10 cellular contexts compared by ENCODE assay signal in the genomic region with DNA sequence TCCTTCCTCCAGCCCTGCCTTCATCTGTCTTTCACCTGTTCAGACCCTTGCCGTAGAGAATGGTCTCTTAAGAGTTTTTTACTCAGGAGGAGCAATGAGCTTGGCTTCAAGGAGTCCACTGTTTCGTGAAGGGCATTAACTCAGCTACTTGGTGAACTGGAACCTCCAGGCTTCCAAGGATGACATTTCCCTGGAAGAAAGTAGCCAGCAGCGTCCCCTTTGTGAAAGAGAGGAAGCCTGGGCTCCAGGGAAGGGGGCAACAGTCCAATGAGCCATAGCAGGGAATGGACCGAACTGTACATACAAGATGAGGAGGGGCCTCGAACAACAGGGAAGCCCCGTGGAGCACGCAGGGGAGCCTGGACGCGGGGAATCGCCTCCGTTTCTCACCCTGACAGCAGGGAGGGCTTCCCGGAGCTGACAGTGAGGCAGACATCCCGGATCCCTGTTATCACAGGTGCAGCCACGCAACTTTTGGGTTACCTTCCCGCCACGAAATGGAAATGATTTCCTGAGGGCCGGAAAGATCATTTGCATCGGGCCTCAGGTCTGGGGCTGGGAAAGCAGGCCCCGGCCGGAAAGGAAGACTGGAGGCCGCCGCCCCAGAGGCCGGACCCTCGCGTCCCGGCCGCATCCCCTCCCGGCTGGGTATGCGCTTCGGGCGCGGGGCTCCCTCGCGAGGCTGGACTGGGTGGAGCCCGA. TPM values are rescaled to one million over a fixed set of nuclear protein-coding genes. Genes with fewer than 3 reads are reported as not detected.
DNase-seq lines count a peak whose midpoint lies in the region; ATAC-seq and TF ChIP-seq lines count a peak whose summit lies in the region.
"Had no signal": no experiment of that assay in that cellular context is flagged by ENCODE, and none has a peak within 500 bp of the region (broad histone marks: within the 10 kb centered on the region; RNA-seq: fewer than 3 reads in every experiment).

No MANE protein-coding gene starts in this region.

- intact Hi-C loops in gastrocnemius medialis (cut with DNase I; ENCODE audit: low total_unique reads), result no loop called here

- H3K23me2 ChIP-seq in H9 (ENCODE audit: insufficient read length, low read depth, low read length, poor library complexity, severe bottlenecking), result peaks cover 11% of the 10 kb centered on the region

- H3K4me3 Mint-ChIP-seq in H9, result peak overlapping the region; percentile 87 to 94
- peak overlapping the region; percentile 85 for H3K4me3 Mint-ChIP-seq in WTC11

- DNase-seq in H9 (no peak), WTC11 (ENCODE audit: low spot score) (no peak), gastrocnemius medialis (no peak), HUDEP-2 (lab: John Stamatoyannopoulos, UW; ENCODE audit: unreplicated experiment in 76 of 76) (no peak), OCI-M1 (lab: John Stamatoyannopoulos, UW) (no peak)
- DNase-seq: activated gamma-delta T cell had no signal

- in situ Hi-C loops in gastrocnemius medialis (cut with MboI; ENCODE audit: low sequenced_read_pairs in 4 of 4), result no loop called here

- H3K79me1 ChIP-seq in H9 (ENCODE audit: insufficient read depth, low read depth, low read length, poor library complexity, severe bottlenecking), result peaks cover 5% of the 10 kb centered on the region

- no peak overlapping the region for H4K8ac ChIP-seq in H9 (replicated peaks; ENCODE audit: insufficient read length, low read depth, low read length)

- H2BK5ac ChIP-seq in H9 (ENCODE audit: insufficient read length, low read length), result no peak overlapping the region

- peaks cover 17% of the 10 kb centered on the region for H3K4me1 ChIP-seq in H9 (ENCODE audit: insufficient read depth, low read length)
- peaks cover 0 to 13% of the 10 kb centered on the region in 2 donors for H3K4me1 ChIP-seq in gastrocnemius medialis

- no peaks in the 10 kb centered on the region for H3K36me3 ChIP-seq in gastrocnemius medialis

- H2AK5ac ChIP-seq in H9 (ENCODE audit: insufficient read length, low read length), result no peak overlapping the region

- H3K4me3 ChIP-seq in iPS-11a (ENCODE audit: low read depth, low read length) (peak overlapping the region; percentile 85), gastrocnemius medialis (peak overlapping the region in 3 of 4 donors; percentile 41 to 52 (median 49))

- H3K27ac Mint-ChIP-seq in H9 (peak overlapping the region in 2 of 3 experiments; percentile 40 to 73; a peak in 2 of 7 replicates), WTC11 (peak overlapping the region; percentile 74; the same call in 1 of the 2 replicates)

- POLR2A ChIA-PET in WTC11 (lab: Charles Lee), result interaction anchor here (1.3 to 2.6 kb wide), 8 partner anchors 14 to 97 kb away, joined by 3 to 15 read pairs (median 8); partner anchors contain the start of genes DNAJC17, GCHFR, RHOV and VPS18

- no peak overlapping the region for H3K56ac ChIP-seq in H9 (ENCODE audit: insufficient read length, low read depth, low read length)

- H2BK15ac ChIP-seq in H9 (ENCODE audit: low read depth, low read length), result no peak overlapping the region

- H4K5ac ChIP-seq in H9 (ENCODE audit: insufficient read length, low read depth, low read length), result no peak overlapping the region

- no peak overlapping the region for H3K27ac ChIP-seq in H9 (ENCODE audit: insufficient read length, low read depth, low read length)
- no peak overlapping the region for H3K27ac ChIP-seq in gastrocnemius medialis

- H3K9me3 Mint-ChIP-seq in H9, result no peaks in the 10 kb centered on the region
- H3K9me3 Mint-ChIP-seq in WTC11, result no peaks in the 10 kb centered on the region

- H3K36me3 Mint-ChIP-seq in H9 (ENCODE audit: insufficient read depth in 1 of 3, low read depth in 3 of 3) (peaks cover 16 to 27% (median 19%) of the 10 kb centered on the region in 3 experiments), WTC11 (peaks cover 9% of the 10 kb centered on the region)

- no peak overlapping the region for H2BK120ac ChIP-seq in H9 (ENCODE audit: low read depth, low read length, poor library complexity, severe bottlenecking)

- H3T11ph ChIP-seq in H9 (ENCODE audit: low read length), result no peak overlapping the region

- no peak overlapping the region for H3K23ac ChIP-seq in H9 (ENCODE audit: insufficient read length, low read depth, low read length)

- H3K4me1 Mint-ChIP-seq in H9 (peaks cover 41% of the 10 kb centered on the region in 2 experiments), WTC11 (peaks cover 41% of the 10 kb centered on the region)

- no peak overlapping the region for H4K91ac ChIP-seq in H9 (ENCODE audit: insufficient read length, low read depth, low read length)

- TF ChIP-seq POLR2A in gastrocnemius medialis (IDR thresholded peaks at IDR 0.05), result no peak

- H3K9me3 ChIP-seq in H9 (ENCODE audit: control insufficient read depth, low read depth, low read length) (no peaks in the 10 kb centered on the region), gastrocnemius medialis (no peaks in the 10 kb centered on the region)

- no peak overlapping the region for H3K4ac ChIP-seq in H9 (ENCODE audit: low read depth, low read length)

- TF ChIP-seq CTCF in H9 (conservative IDR thresholded peaks at IDR 0.05) (no peak), WTC11 (IDR thresholded peaks at IDR 0.05) (no peak), gastrocnemius medialis (IDR thresholded peaks at IDR 0.05 in 4 of 5, conservative IDR thresholded peaks at IDR 0.05 in 1 of 5) (no peak)

- peak overlapping the region; percentile 56 for H3K9ac ChIP-seq in H9 (ENCODE audit: extremely low read depth, insufficient read length, low read length)

- peaks cover 8% of the 10 kb centered on the region; the same call in 1 of the 2 replicates for H3K79me2 ChIP-seq in H9 (ENCODE audit: insufficient read depth, low read length)

- no peaks in the 10 kb centered on the region for H4K20me1 ChIP-seq in H9 (ENCODE audit: control insufficient read depth, insufficient read depth, insufficient read length)

- H2BK12ac ChIP-seq in H9 (ENCODE audit: insufficient read length, low read depth, low read length), result no peak overlapping the region

- no peak overlapping the region for H2AFZ ChIP-seq in H9 (ENCODE audit: low read length)

- H2BK20ac ChIP-seq in H9 (ENCODE audit: low read depth, low read length, poor library complexity, severe bottlenecking), result no peak overlapping the region

- CTCF ChIA-PET in WTC11 (lab: Charles Lee), result interaction anchor here (0.6 to 9.6 kb wide), 19 partner anchors 10 to 110 kb away, joined by 3 to 177 read pairs (median 4); partner anchors contain the start of genes CHAC1, GCHFR and VPS18

- H3K27me3 ChIP-seq in H9 (ENCODE audit: insufficient read depth, low read length) (no peaks in the 10 kb centered on the region), gastrocnemius medialis (peaks cover 24 to 34% (median 29%) of the 10 kb centered on the region in 3 donors)

- peak overlapping the region; percentile 34; the same call in 1 of the 2 replicates for H3K14ac ChIP-seq in H9 (ENCODE audit: insufficient read depth, low read length)

- ATAC-seq in WTC11, result no peak
- no peak for ATAC-seq in gastrocnemius medialis
- no peak for ATAC-seq in HG03521 (IDR thresholded peaks at IDR 0.05; ENCODE audit: unreplicated experiment)
- ATAC-seq in GM18873 (IDR thresholded peaks at IDR 0.05; ENCODE audit: low FRiP score, unreplicated experiment), result no peak

- H3K27me3 Mint-ChIP-seq in H9 (ENCODE audit: low read depth), result peaks cover 4% of the 10 kb centered on the region
- no peaks in the 10 kb centered on the region; the same call in 1 of the 2 replicates for H3K27me3 Mint-ChIP-seq in WTC11 (ENCODE audit: low read depth)

- H3K18ac ChIP-seq in H9 (ENCODE audit: insufficient read length, low read depth, low read length), result no peak overlapping the region

- no CpG with 5 or more reads among the region's 35 CpGs for WGBS in H9 (ENCODE audit: extremely low coverage, insufficient read length, low lambda C conversion rate)

- H3K4me2 ChIP-seq in H9 (ENCODE audit: insufficient read depth, insufficient read length, low read length), result peak overlapping the region; percentile 71

TF ChIP-seq in WTC11, 78 proteins besides CTCF, POLR2A, EP300 and RAD21 (continues in another document):
- TF ChIP-seq, protein P1, sequence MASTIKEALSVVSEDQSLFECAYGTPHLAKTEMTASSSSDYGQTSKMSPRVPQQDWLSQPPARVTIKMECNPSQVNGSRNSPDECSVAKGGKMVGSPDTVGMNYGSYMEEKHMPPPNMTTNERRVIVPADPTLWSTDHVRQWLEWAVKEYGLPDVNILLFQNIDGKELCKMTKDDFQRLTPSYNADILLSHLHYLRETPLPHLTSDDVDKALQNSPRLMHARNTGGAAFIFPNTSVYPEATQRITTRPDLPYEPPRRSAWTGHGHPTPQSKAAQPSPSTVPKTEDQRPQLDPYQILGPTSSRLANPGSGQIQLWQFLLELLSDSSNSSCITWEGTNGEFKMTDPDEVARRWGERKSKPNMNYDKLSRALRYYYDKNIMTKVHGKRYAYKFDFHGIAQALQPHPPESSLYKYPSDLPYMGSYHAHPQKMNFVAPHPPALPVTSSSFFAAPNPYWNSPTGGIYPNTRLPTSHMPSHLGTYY (CRISPR knock-in tag; IDR thresholded peaks at IDR 0.05), result no peak

RNA-seq across cellular contexts. Expression of gene SPINT1, which starts 0.5 kb away (rescaled TPM):
- total RNA-seq in H9 (2021) (129 and 130 TPM in 2 replicates), WTC11 (2021) (140 to 153 TPM (median 144 TPM) in 3 replicates), gastrocnemius medialis (1 to 10 TPM in 2 of 4 donors, under 1 TPM in 1, not detected in 1; 0.42 to 5.0 (median 1.0) TPM)

RNA-seq across cellular contexts. Expression of gene PPP1R14D, which starts 14.8 kb away (rescaled TPM):
- total RNA-seq in H9 (2021) (not detected in 2 replicates), WTC11 (2021) (0.25 TPM in 1 of 3 replicates, not detected in the others), gastrocnemius medialis (under 1 TPM in 1 of 4 donors, not detected in 3; 0.51 TPM)
- total RNA-seq: renal cortical epithelial cell had no signal

RNA-seq across cellular contexts. Expression of gene RHOV, which starts 30.7 kb away (rescaled TPM):
- total RNA-seq in H9 (2021) (3.9 and 4.3 TPM in 2 replicates), WTC11 (2021) (5.0 to 5.4 TPM (median 5.1 TPM) in 3 replicates), gastrocnemius medialis (not detected)

RNA-seq across cellular contexts. Expression of gene DNAJC17, which starts 36.1 kb away (rescaled TPM):
- total RNA-seq in H9 (2021), result 38.3 and 44.4 TPM in 2 replicates
- 49.8 to 53.0 TPM (median 50.2 TPM) in 3 replicates for total RNA-seq in WTC11 (2021)
- total RNA-seq in gastrocnemius medialis, result 10 to 100 TPM in 2 of 4 donors, 1 to 10 TPM in 2; 5.3 to 25.0 (median 11.4) TPM

RNA-seq across cellular contexts. Expression of gene ZFYVE19, which starts 36.4 kb away (rescaled TPM):
- total RNA-seq in H9 (2021), result 10.7 and 11.3 TPM in 2 replicates
- 17.3 to 18.9 TPM (median 17.6 TPM) in 3 replicates for total RNA-seq in WTC11 (2021)
- 10 to 100 TPM; 11.4 to 18.9 (median 14.7) TPM for total RNA-seq in gastrocnemius medialis

Comparison
In these comparisons a context has a peak if more than half of its experiments do, and no peak if none do; other contexts are left out.
1. RNA of gene SPINT1, which starts 0.5 kb away (total RNA-seq): 140 to 153 TPM in WTC11 and 129 to 130 TPM in H9; 0.42 to 5.0 TPM in gastrocnemius medialis; every median in the first group is over 10 times any median in the second.